Comparison of ENCODE assay signal across 8 cellular contexts in genomic region chr2:85843543-85843942, GRCh38. TPM values are rescaled to one million over a fixed set of nuclear protein-coding genes. Genes with fewer than 3 reads are reported as not detected.
A peak's percentile ranks its signal among the peaks of the same experiment; 100 is the strongest.
DNase-seq lines count a peak whose midpoint lies in the region; ATAC-seq and TF ChIP-seq lines count a peak whose summit lies in the region.

No MANE protein-coding gene starts in this region.

- no peak overlapping the region for H3K4me3 Mint-ChIP-seq in natural killer cell
- no peak overlapping the region for H3K4me3 Mint-ChIP-seq in natural killer cell treated with Interleukin-12 subunit alpha and Interleukin-12 subunit beta and Interleukin-15 and Interleukin-18, amount 100 ng/mL, for 72 hours

- TF ChIP-seq CTCF in natural killer cell (IDR thresholded peaks at IDR 0.05) (peak; percentile 20), RWPE1 (conservative IDR thresholded peaks at IDR 0.05; ENCODE audit: low read depth) (peak; percentile 48), fibroblast of pulmonary artery (IDR thresholded peaks at IDR 0.05; ENCODE audit: low read length, missing control alignments) (peak; percentile 59)

- H3K4me3 ChIP-seq in fibroblast of pulmonary artery (replicated peaks; ENCODE audit: low read depth, low read length): no peak overlapping the region

- peaks cover 30% of the 10 kb centered on the region for H3K36me3 Mint-ChIP-seq in natural killer cell
- peaks cover 31% of the 10 kb centered on the region for H3K36me3 Mint-ChIP-seq in natural killer cell treated with Interleukin-12 subunit alpha and Interleukin-12 subunit beta and Interleukin-15 and Interleukin-18, amount 100 ng/mL, for 72 hours

- H3K27me3 Mint-ChIP-seq in natural killer cell (ENCODE audit: low read depth in 2 of 2): no peaks in the 10 kb centered on the region
- no peaks in the 10 kb centered on the region for H3K27me3 Mint-ChIP-seq in natural killer cell treated with Interleukin-12 subunit alpha and Interleukin-12 subunit beta and Interleukin-15 and Interleukin-18, amount 100 ng/mL, for 72 hours

- peak overlapping the region in 1 of 2 donors; percentile 46 for H3K27ac Mint-ChIP-seq in natural killer cell
- peak overlapping the region in 1 of 2 donors; percentile 20 for H3K27ac Mint-ChIP-seq in natural killer cell treated with Interleukin-12 subunit alpha and Interleukin-12 subunit beta and Interleukin-15 and Interleukin-18, amount 100 ng/mL, for 72 hours

- POLR2A ChIA-PET in RWPE1 (lab: Yijun Ruan, JAX; ENCODE audit: low non-redundant PET): no interaction called here

- intact Hi-C loops in natural killer cell (cut with micrococcal nuclease): no loop called here

- no peaks in the 10 kb centered on the region for H3K9me3 Mint-ChIP-seq in natural killer cell
- no peaks in the 10 kb centered on the region for H3K9me3 Mint-ChIP-seq in natural killer cell treated with Interleukin-12 subunit alpha and Interleukin-12 subunit beta and Interleukin-15 and Interleukin-18, amount 100 ng/mL, for 72 hours

- CTCF ChIA-PET in RWPE1 (lab: Yijun Ruan, JAX): interaction anchor here (0.6 to 0.8 kb wide), 4 partner anchors 10 to 292 kb away, joined by 3 read pairs; no protein-coding TSS in a partner anchor

- H3K4me1 Mint-ChIP-seq in natural killer cell: peaks cover 23 to 26% of the 10 kb centered on the region in 2 donors
- peaks cover 17 to 30% of the 10 kb centered on the region in 2 donors for H3K4me1 Mint-ChIP-seq in natural killer cell treated with Interleukin-12 subunit alpha and Interleukin-12 subunit beta and Interleukin-15 and Interleukin-18, amount 100 ng/mL, for 72 hours (ENCODE audit: low read depth in 2 of 2)

- no peak for DNase-seq in natural killer cell
- no peak for DNase-seq in natural killer cell treated with Interleukin-12 subunit alpha and Interleukin-12 subunit beta and Interleukin-15 and Interleukin-18, amount 100 ng/mL, for 72 hours (ENCODE audit: low spot score)
- no peak for DNase-seq in RWPE1 (ENCODE audit: low spot score)
- DNase-seq in fibroblast of pulmonary artery (ENCODE audit: low read depth): no peak
- peak; percentile 34 for DNase-seq in ureter (ENCODE audit: low spot score)
- no peak for DNase-seq in NCI-H2081 (lab: John Stamatoyannopoulos, UW)
- no peak for DNase-seq in NCI-H774 (lab: John Stamatoyannopoulos, UW)

- ATAC-seq in natural killer cell (no peak), HG03571 (IDR thresholded peaks at IDR 0.05; ENCODE audit: unreplicated experiment) (no peak)
- ATAC-seq in natural killer cell treated with Interleukin-12 subunit alpha and Interleukin-12 subunit beta and Interleukin-15 and Interleukin-18, amount 100 ng/mL, for 72 hours: no peak

- no peak overlapping the region for H3K27ac ChIP-seq in RWPE1

RNA-seq across cellular contexts. Expression of gene ST3GAL5, which starts 45.2 kb away (rescaled TPM):
- total RNA-seq in natural killer cell (10 to 100 TPM; 54.6 to 72.4 (median 66.1) TPM), ureter (120 TPM)
- 10 to 100 TPM; 28.9 to 31.8 TPM for total RNA-seq in natural killer cell treated with Interleukin-12 subunit alpha and Interleukin-12 subunit beta and Interleukin-15 and Interleukin-18, amount 100 ng/mL, for 72 hours
